22 cellular contexts compared by ENCODE assay signal in the genomic region with DNA sequence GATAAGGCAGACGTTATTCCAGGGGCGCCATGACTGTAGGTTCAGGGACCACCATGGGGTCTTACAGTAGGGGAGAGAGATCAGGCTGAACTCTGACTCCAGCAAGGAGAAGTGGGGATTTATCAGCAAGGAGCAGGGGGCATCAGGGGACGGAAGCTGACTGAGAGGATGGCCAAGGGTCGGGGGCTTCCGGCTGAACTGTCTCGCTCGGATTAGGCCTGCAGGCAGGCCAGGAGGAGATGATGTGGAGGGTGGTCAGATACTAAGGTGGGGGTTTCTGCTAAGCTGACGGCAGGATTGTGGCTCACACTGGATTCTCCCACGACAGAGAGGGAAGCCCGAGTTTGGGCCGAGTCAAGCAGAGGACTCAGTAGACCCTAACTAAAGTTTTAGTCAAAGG.
"Had no signal": no experiment of that assay in that cellular context is flagged by ENCODE, and none has a peak within 500 bp of the region (broad histone marks: within the 10 kb centered on the region; RNA-seq: fewer than 3 reads in every experiment).

No MANE protein-coding gene starts in this region.

- H3K4me3 Mint-ChIP-seq: activated naive CD4-positive, alpha-beta T cell treated with anti-CD3 and anti-CD28 coated beads for 36 hours; brain; memory B cell; nephron; T-cell; T-helper 2 cell treated with Interferon-gamma antibody and Interleukin-4, amounts not matched to agents 5 μg/mL and 100 μg/mL, for 36 hours had no signal

- H3K27ac ChIP-seq: parathyroid adenoma, thoracic aorta, upper lobe of left lung, VCaP had no signal

- H3K9me3 Mint-ChIP-seq: activated naive CD4-positive, alpha-beta T cell treated with anti-CD3 and anti-CD28 coated beads for 36 hours; activated T-helper 2 cell treated with anti-CD3 and anti-CD28 coated beads, Interferon-gamma antibody, Interleukin-2, Interleukin-4, amounts not matched to agents 10 μg/mL and 5 μg/mL and 100 μg/mL, durations not matched to agents 14 hours and 24 hours and 36 hours; brain; memory B cell; nephron; T-cell; T-helper 2 cell treated with Interferon-gamma antibody and Interleukin-4, amounts not matched to agents 5 μg/mL and 100 μg/mL, for 36 hours had no signal

- H3K9ac ChIP-seq: parathyroid adenoma had no signal

- H3K4me1 ChIP-seq: parathyroid adenoma had no signal

- H3K36me3 ChIP-seq: thoracic aorta, upper lobe of left lung had no signal

- H3K36me3 Mint-ChIP-seq: brain, memory B cell, T-cell had no signal

- H3K27me3 ChIP-seq: upper lobe of left lung had no signal

- H3K9me3 ChIP-seq: thoracic aorta, upper lobe of left lung had no signal

- H3K4me1 Mint-ChIP-seq: memory B cell, T-cell had no signal

- H3K27ac Mint-ChIP-seq: activated naive CD4-positive, alpha-beta T cell treated with anti-CD3 and anti-CD28 coated beads for 36 hours; activated T-helper 2 cell treated with anti-CD3 and anti-CD28 coated beads, Interferon-gamma antibody, Interleukin-2, Interleukin-4, amounts not matched to agents 10 μg/mL and 5 μg/mL and 100 μg/mL, durations not matched to agents 14 hours and 24 hours and 36 hours; brain; memory B cell; nephron; T-cell; T-helper 2 cell treated with Interferon-gamma antibody and Interleukin-4, amounts not matched to agents 5 μg/mL and 100 μg/mL, for 36 hours had no signal

- DNase-seq: activated CD4-positive, alpha-beta T cell treated with anti-CD3 and anti-CD28 coated beads for 1 hour; activated CD4-positive, alpha-beta T cell treated with anti-CD3 and anti-CD28 coated beads, Interleukin-2, amount 50 U/mL, for 1 hour; activated naive CD4-positive, alpha-beta T cell treated with anti-CD3 and anti-CD28 coated beads for 36 hours; activated T-cell treated with anti-CD3 and anti-CD28 coated beads, Interleukin-2, amount 50 U/mL, for 1 hour; caudate nucleus; effector memory CD4-positive, alpha-beta T cell; foreskin melanocyte; hippocampal formation; nucleus accumbens; stimulated activated CD4-positive, alpha-beta T cell treated with anti-CD3 and anti-CD28 coated beads, Interleukin-4, amount 100 ng/mL, for 1 hour; stimulated activated naive CD4-positive, alpha-beta T cell; T-cell had no signal

- H3K4me3 ChIP-seq: thoracic aorta, upper lobe of left lung had no signal

- ATAC-seq: esophagus mucosa, T-cell had no signal
